ENCODE assay signal across 12 cellular contexts in genomic region chr15:70156781-70157261, GRCh38. TPM values are rescaled to one million over a fixed set of nuclear protein-coding genes. Genes with fewer than 3 reads are reported as not detected.
DNase-seq lines count a peak whose midpoint lies in the region; ATAC-seq and TF ChIP-seq lines count a peak whose summit lies in the region.
"Had no signal": no experiment of that assay in that cellular context is flagged by ENCODE, and none has a peak within 500 bp of the region (broad histone marks: within the 10 kb centered on the region; RNA-seq: fewer than 3 reads in every experiment).

No MANE protein-coding gene starts in this region.

- H3K4me3 ChIP-seq in PC-3 (ENCODE audit: low read length) (no peak overlapping the region), foreskin fibroblast (ENCODE audit: low read depth in 1 of 2, low read length in 2 of 2) (no peak overlapping the region)

- no peak overlapping the region for H3K9ac ChIP-seq in PC-3 (ENCODE audit: low read length)

- no TSS peak for BruUV-seq in PC-3 (replicated peaks; lab: Mats Ljungman, UMichigan)

- peak overlapping the region; percentile 16; the same call in 1 of the 2 replicates for H3K4me2 ChIP-seq in PC-3 (ENCODE audit: low read length)

- no peaks in the 10 kb centered on the region for H3K36me3 ChIP-seq in PC-3 (ENCODE audit: low read depth, low read length)
- H3K36me3 ChIP-seq: neutrophil had no signal

- no peaks in the 10 kb centered on the region for H3K79me2 ChIP-seq in PC-3 (ENCODE audit: low read length)

- no peaks in the 10 kb centered on the region for H3K9me2 ChIP-seq in PC-3 (replicated peaks; ENCODE audit: low read length)

- ATAC-seq in PC-3 (no peak), HG02885 (IDR thresholded peaks at IDR 0.05; ENCODE audit: poor library complexity, unreplicated experiment) (no peak)
- ATAC-seq: HCT116 had no signal

- POLR2A ChIA-PET in PC-3 (lab: Charles Lee; ENCODE audit: unreplicated experiment) = no interaction called here

- peaks cover 7% of the 10 kb centered on the region; the same call in 1 of the 2 replicates for H3K27me3 ChIP-seq in PC-3 (ENCODE audit: low read length)

- no peaks in the 10 kb centered on the region for H3K9me3 ChIP-seq in PC-3 (ENCODE audit: low read length)
- H3K9me3 ChIP-seq: neutrophil had no signal

- H3F3A ChIP-seq in PC-3 (ENCODE audit: low read length, unreplicated experiment) = no peaks in the 10 kb centered on the region

- DNase-seq in EH (ENCODE audit: low read depth) (peak; percentile 30), PC-3 (peak; percentile 6), foreskin fibroblast (peak; percentile 32 to 36), posterior cingulate gyrus (peak; percentile 21 to 94 (median 54)), amniotic stem cell (lab: John Stamatoyannopoulos, UW) (no peak), DMS53 treated with DMSO at 0.1 percent for 48 hours (lab: John Stamatoyannopoulos, UW; ENCODE audit: unreplicated experiment) (no peak)
- DNase-seq in activated CD4-positive, CD25-positive, alpha-beta regulatory T cell (lab: John Stamatoyannopoulos, UW) = no peak
- DNase-seq: central memory CD4-positive, alpha-beta T cell; NCI-H2171 had no signal

- intact Hi-C loops in PC-3 (cut with micrococcal nuclease) (no loop called here), posterior cingulate gyrus (cut with DNase I) (no loop called here)

- H3K4me1 ChIP-seq in PC-3 (ENCODE audit: insufficient read depth, low read length) = no peaks in the 10 kb centered on the region

- H3K27ac ChIP-seq in PC-3 (ENCODE audit: low read length) = no peak overlapping the region
- H3K27ac ChIP-seq: neutrophil had no signal

- no peak overlapping the region for H2AFZ ChIP-seq in PC-3 (ENCODE audit: low read length)

- no peaks in the 10 kb centered on the region for H4K20me1 ChIP-seq in PC-3 (ENCODE audit: low read length)

- CTCF ChIA-PET in PC-3 (lab: Charles Lee) = interaction anchor here (0.6 kb wide), 1 partner anchor 119 kb away, joined by 20 read pairs; no protein-coding TSS in a partner anchor

- no peak for TF ChIP-seq CTCF in PC-3 (conservative IDR thresholded peaks at IDR 0.05; ENCODE audit: low read depth, low read length)
- TF ChIP-seq CTCF in foreskin fibroblast (IDR thresholded peaks at IDR 0.05; ENCODE audit: low read depth, low read length) = no peak

RNA-seq across cellular contexts. Expression of gene TLE3, which starts 59.1 kb away (rescaled TPM):
- total RNA-seq in PC-3 (2014; rRNA removed) = 72.5 and 109 TPM in 2 replicates

Comparison
In these comparisons a context has a peak if more than half of its experiments do, and no peak if none do; other contexts are left out.
1. DNase-seq: peak in EH (single experiment), PC-3 (single experiment), foreskin fibroblast (2 of 2) and posterior cingulate gyrus (10 of 10); none in amniotic stem cell (single experiment), DMS53 treated with DMSO at 0.1 percent for 48 hours (single experiment) and activated CD4-positive, CD25-positive, alpha-beta regulatory T cell (0 of 4).